9 cellular contexts compared by ENCODE assay signal in the genomic region with DNA sequence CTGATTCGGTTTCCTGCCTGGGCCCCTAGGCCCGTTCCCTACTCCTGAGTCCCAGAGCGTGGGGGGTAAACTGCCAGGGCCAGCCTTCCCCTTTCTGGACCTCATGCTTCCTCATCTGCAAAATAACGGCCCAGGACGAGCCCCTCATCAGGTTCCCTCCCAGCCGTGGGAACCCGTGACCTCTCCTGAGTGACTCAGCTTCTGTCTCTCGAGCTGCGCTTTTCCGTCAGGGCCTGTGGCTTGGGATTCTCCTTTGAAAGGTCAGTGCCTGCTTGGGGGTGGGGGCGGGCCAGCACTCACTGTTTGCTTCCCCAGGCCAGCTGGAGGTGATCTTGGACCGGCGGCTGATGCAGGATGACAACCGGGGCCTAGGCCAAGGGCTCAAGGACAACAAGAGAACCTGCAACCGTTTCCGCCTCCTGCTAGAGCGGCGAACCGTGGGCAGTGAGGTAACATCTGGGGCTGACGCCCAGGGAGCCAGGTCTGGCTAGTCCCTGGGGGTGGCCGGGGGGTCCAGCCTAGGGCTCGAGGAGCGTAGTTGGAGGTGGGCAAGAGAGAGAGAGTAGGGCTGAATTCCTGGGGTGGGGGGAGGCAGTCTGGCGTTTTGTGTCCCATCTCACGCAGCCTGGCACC.
DNase-seq lines count a peak whose midpoint lies in the region; ATAC-seq and TF ChIP-seq lines count a peak whose summit lies in the region.
"Had no signal": no experiment of that assay in that cellular context is flagged by ENCODE, and none has a peak within 500 bp of the region (broad histone marks: within the 10 kb centered on the region; RNA-seq: fewer than 3 reads in every experiment).

No MANE protein-coding gene starts in this region.

- TF ChIP-seq CTCF in DOHH2 (IDR thresholded peaks at IDR 0.05; ENCODE audit: low read depth, low read length, poor library complexity, severe bottlenecking) (no peak), astrocyte of the spinal cord (IDR thresholded peaks at IDR 0.05; ENCODE audit: low read depth, low read length) (no peak), MM.1S (IDR thresholded peaks at IDR 0.05; ENCODE audit: low read length) (no peak)

- H3K9me2 ChIP-seq in DOHH2 (replicated peaks; ENCODE audit: control insufficient read depth, low read length) (no peaks in the 10 kb centered on the region), MM.1S (replicated peaks; ENCODE audit: insufficient read depth, low read length) (no peaks in the 10 kb centered on the region)

- no peak overlapping the region for H2AFZ ChIP-seq in MM.1S (ENCODE audit: low read length)

- H4K20me1 ChIP-seq in DOHH2 (ENCODE audit: control insufficient read depth, insufficient read depth, low read depth, low read length) (no peaks in the 10 kb centered on the region), MM.1S (ENCODE audit: insufficient read depth, low read length) (no peaks in the 10 kb centered on the region)

- H3K36me3 ChIP-seq in DOHH2 (ENCODE audit: control insufficient read depth, low read length): peaks cover 98% of the 10 kb centered on the region
- H3K36me3 ChIP-seq in MM.1S (replicated peaks; ENCODE audit: insufficient read depth, low read length): peaks cover 3% of the 10 kb centered on the region; the same call in 1 of the 2 replicates

- H3K9ac ChIP-seq in MM.1S (ENCODE audit: low read length): no peak overlapping the region

- H3K4me1 ChIP-seq in DOHH2 (ENCODE audit: control insufficient read depth, low read length) (peaks cover 12% of the 10 kb centered on the region), MM.1S (ENCODE audit: low read length) (no peaks in the 10 kb centered on the region)

- H3K4me2 ChIP-seq in DOHH2 (ENCODE audit: low read length) (no peak overlapping the region), MM.1S (ENCODE audit: low read depth, low read length) (no peak overlapping the region)

- H3K27ac ChIP-seq in DOHH2 (ENCODE audit: low read depth, low read length): 0 out of 2 replicates have a peak overlapping the region, but pooled peaks have one; percentile 15
- H3K27ac ChIP-seq in MM.1S (ENCODE audit: low read length): no peak overlapping the region

- DNase-seq in astrocyte of the spinal cord (ENCODE audit: low read depth, low spot score) (peak; percentile 39), midbrain (lab: John Stamatoyannopoulos, UW) (peak; percentile 6), MM.1S (no peak), NCI-H1092 (lab: John Stamatoyannopoulos, UW) (no peak)
- DNase-seq: CD4-positive, alpha-beta memory T cell; NCI-H2029; T-helper 9 cell had no signal

- in situ Hi-C loops in astrocyte of the spinal cord (cut with HindIII; ENCODE audit: low sequenced_read_pairs): no loop called here

- no peaks in the 10 kb centered on the region for H3K27me3 ChIP-seq in DOHH2 (ENCODE audit: control insufficient read depth, low read length)
- H3K27me3 ChIP-seq in MM.1S (replicated peaks; ENCODE audit: insufficient read depth, low read length): no peaks in the 10 kb centered on the region

- ATAC-seq in HG02571 (IDR thresholded peaks at IDR 0.05; ENCODE audit: unreplicated experiment): no peak

- H3K9me3 ChIP-seq in DOHH2 (ENCODE audit: control insufficient read depth, insufficient read depth, low read length) (no peaks in the 10 kb centered on the region), MM.1S (replicated peaks; ENCODE audit: insufficient read depth, low read length) (no peaks in the 10 kb centered on the region)

- no peak overlapping the region for H3K4me3 ChIP-seq in DOHH2 (ENCODE audit: low read length)
- H3K4me3 ChIP-seq in astrocyte of the spinal cord (ENCODE audit: low read depth, low read length): no peak overlapping the region
- no peak overlapping the region for H3K4me3 ChIP-seq in MM.1S (ENCODE audit: low read length)

- no peaks in the 10 kb centered on the region for H3F3A ChIP-seq in DOHH2 (ENCODE audit: control insufficient read depth, insufficient read depth)
- no peaks in the 10 kb centered on the region for H3F3A ChIP-seq in MM.1S (ENCODE audit: insufficient read depth, low read length)

- H3K79me2 ChIP-seq in DOHH2 (ENCODE audit: control insufficient read depth, low read length) (no peaks in the 10 kb centered on the region), MM.1S (ENCODE audit: low read length) (no peaks in the 10 kb centered on the region)

Comparison
In these comparisons a context has a peak if more than half of its experiments do, and no peak if none do; other contexts are left out.
1. DNase-seq: peak in astrocyte of the spinal cord (single experiment) and midbrain (single experiment); none in MM.1S (single experiment) and NCI-H1092 (single experiment).